In genomic region chr1:18922319-18922726, GRCh38 we compare ENCODE assay signal across 9 cellular contexts. TPM values are rescaled to one million over a fixed set of nuclear protein-coding genes. Genes with fewer than 3 reads are reported as not detected.
DNase-seq lines count a peak whose midpoint lies in the region; ATAC-seq and TF ChIP-seq lines count a peak whose summit lies in the region.
"Had no signal": no experiment of that assay in that cellular context is flagged by ENCODE, and none has a peak within 500 bp of the region (broad histone marks: within the 10 kb centered on the region; RNA-seq: fewer than 3 reads in every experiment).

No MANE protein-coding gene starts in this region.

- H2BK120ac ChIP-seq in trophoblast cell (ENCODE audit: insufficient read depth, low read length, poor library complexity), result peak overlapping the region; percentile 82

- peak overlapping the region; percentile 72 for H3K27ac Mint-ChIP-seq in T-helper 17 cell

- peaks cover 2% of the 10 kb centered on the region for H3K36me3 Mint-ChIP-seq in T-helper 17 cell (ENCODE audit: low read depth)

- peak; percentile 21 for TF ChIP-seq CTCF in foreskin keratinocyte (conservative IDR thresholded peaks at IDR 0.05)

- H3K9ac ChIP-seq in trophoblast cell (ENCODE audit: low read length), result no peak overlapping the region

- H3K4me3 ChIP-seq in trophoblast cell (ENCODE audit: low read depth, low read length), result no peak overlapping the region
- H3K4me3 ChIP-seq: HAP-1 had no signal

- H3K4me1 ChIP-seq in foreskin keratinocyte, result peaks cover 32% of the 10 kb centered on the region
- peaks cover 57 to 65% of the 10 kb centered on the region in 2 experiments for H3K4me1 ChIP-seq in trophoblast cell (ENCODE audit: control insufficient read depth in 1 of 2, insufficient read depth in 2 of 2, low read length in 2 of 2)
- H3K4me1 ChIP-seq: HAP-1 had no signal

- no peak overlapping the region for H3K23ac ChIP-seq in trophoblast cell (ENCODE audit: low read length)

- DNase-seq in Daoy (ENCODE audit: low read depth), result peak; percentile 85
- no peak for DNase-seq in T-helper 17 cell
- DNase-seq in foreskin keratinocyte, result no peak
- DNase-seq in trophoblast cell, result peak in 1 of 2 donors; percentile 30
- no peak for DNase-seq in kidney tubule cell (ENCODE audit: low spot score)
- no peak for DNase-seq in DMS53 treated with DMSO at 0.1 percent for 48 hours (lab: John Stamatoyannopoulos, UW; ENCODE audit: unreplicated experiment)

- peak overlapping the region; percentile 70 for H3K14ac ChIP-seq in trophoblast cell (ENCODE audit: low read length)

- ATAC-seq in T-helper 17 cell (no peak), foreskin keratinocyte (peak; percentile 25), HG03432 (IDR thresholded peaks at IDR 0.05; ENCODE audit: unreplicated experiment) (no peak), HG03045 (IDR thresholded peaks at IDR 0.05; ENCODE audit: unreplicated experiment) (no peak)

- no peaks in the 10 kb centered on the region for H3K27me3 Mint-ChIP-seq in T-helper 17 cell

- H3K4ac ChIP-seq in trophoblast cell (ENCODE audit: low read depth, low read length), result no peak overlapping the region

- H3K79me2 ChIP-seq in trophoblast cell (ENCODE audit: control insufficient read depth, insufficient read depth, low read length, poor library complexity), result peaks cover 24% of the 10 kb centered on the region

- peak overlapping the region; percentile 70 for H2AK5ac ChIP-seq in trophoblast cell (ENCODE audit: low read length)

- peak overlapping the region; percentile 50 for H4K8ac ChIP-seq in trophoblast cell (ENCODE audit: low read depth, low read length)

- no peaks in the 10 kb centered on the region for H3K27me3 ChIP-seq in foreskin keratinocyte
- H3K27me3 ChIP-seq in trophoblast cell (ENCODE audit: insufficient read depth, low read length), result no peaks in the 10 kb centered on the region

- no CpG with 5 or more reads among the region's 8 CpGs for WGBS in trophoblast cell (ENCODE audit: extremely low coverage, insufficient coverage, insufficient read length)

- peaks cover 38% of the 10 kb centered on the region for H3K4me1 Mint-ChIP-seq in T-helper 17 cell

- H2AFZ ChIP-seq in trophoblast cell (ENCODE audit: insufficient read depth, low read length, poor library complexity), result peak overlapping the region; percentile 38

- peak overlapping the region; percentile 76 for H2BK12ac ChIP-seq in trophoblast cell (ENCODE audit: low read length)

- H3K4me3 Mint-ChIP-seq in T-helper 17 cell, result no peak overlapping the region

- peak overlapping the region; percentile 64 for H3K18ac ChIP-seq in trophoblast cell (ENCODE audit: low read length)

- no peak overlapping the region for H4K12ac ChIP-seq in trophoblast cell (ENCODE audit: low read depth, low read length)

- H2BK5ac ChIP-seq in trophoblast cell (ENCODE audit: low read depth, low read length, poor library complexity), result peak overlapping the region; percentile 73

- H3K79me1 ChIP-seq in trophoblast cell (ENCODE audit: low read length), result peaks cover 58% of the 10 kb centered on the region

- H4K91ac ChIP-seq in trophoblast cell (ENCODE audit: low read depth, low read length), result peak overlapping the region; percentile 90

- H3K27ac ChIP-seq in foreskin keratinocyte (peak overlapping the region; percentile 38), trophoblast cell (ENCODE audit: low read depth, low read length) (peak overlapping the region; percentile 88)

- peaks cover 17 to 20% of the 10 kb centered on the region in 2 experiments for H3K36me3 ChIP-seq in trophoblast cell (ENCODE audit: control insufficient read depth in 1 of 2, insufficient read depth in 2 of 2, low read length in 2 of 2)
- H3K36me3 ChIP-seq: HAP-1 had no signal

- peak overlapping the region; percentile 7 for H3K4me2 ChIP-seq in trophoblast cell (ENCODE audit: low read length)

- H3K9me3 ChIP-seq in T-helper 17 cell (ENCODE audit: control insufficient read depth, low read length, poor library complexity, severe bottlenecking) (no peaks in the 10 kb centered on the region), trophoblast cell (ENCODE audit: insufficient read depth, low read depth, low read length) (no peaks in the 10 kb centered on the region)
- H3K9me3 ChIP-seq: HAP-1 had no signal

RNA-seq across cellular contexts. Expression of gene ALDH4A1, which starts 20.0 kb away (rescaled TPM):
- 9.5 and 29.3 TPM in 2 replicates for total RNA-seq in Daoy (2014; rRNA removed; shearing (Covaris generic))
- total RNA-seq in T-helper 17 cell (1 to 10 TPM; 1.1 to 1.2 TPM), foreskin keratinocyte (26.7 and 33.2 TPM in 2 replicates)
- 26.3 and 32.6 TPM in 2 replicates for polyA plus RNA-seq in foreskin keratinocyte
- polyA plus RNA-seq in trophoblast cell (2013), result 34.2 and 35.7 TPM in 2 replicates

RNA-seq across cellular contexts. Expression of gene IFFO2, which starts 34.2 kb away (rescaled TPM):
- 33.0 and 34.1 TPM in 2 replicates for total RNA-seq in Daoy (2014; rRNA removed; shearing (Covaris generic))
- 100 to 1,000 TPM in 1 of 2 donors, 10 to 100 TPM in 1; 99.8 to 119 TPM for total RNA-seq in T-helper 17 cell
- total RNA-seq in foreskin keratinocyte, result 47.5 and 57.3 TPM in 2 replicates
- polyA plus RNA-seq in foreskin keratinocyte, result 18.3 and 23.6 TPM in 2 replicates
- 18.2 and 19.5 TPM in 2 replicates for polyA plus RNA-seq in trophoblast cell (2013)
